In genomic region chr18:50273203-50274043, GRCh38 we compare ENCODE assay signal across 1 cellular context.
A peak's percentile ranks its signal among the peaks of the same experiment; 100 is the strongest.
TF ChIP-seq lines count a peak whose summit lies in the region.

No MANE protein-coding gene starts in this region.

TF ChIP-seq in HepG2, 621 proteins besides CTCF, POLR2A, EP300 and RAD21:
- TF ChIP-seq BORCS8-MEF2B (CRISPR knock-in tag; IDR thresholded peaks at IDR 0.05) = no peak
- peak; percentile 1 for TF ChIP-seq AGO2 (optimal IDR thresholded peaks at IDR 0.05; ENCODE audit: low read depth, low read length)
